In genomic region chr20:12614764-12615163, GRCh38 we compare ENCODE assay signal across 35 cellular contexts.
"Had no signal": no experiment of that assay in that cellular context is flagged by ENCODE, and none has a peak within 500 bp of the region (broad histone marks: within the 10 kb centered on the region; RNA-seq: fewer than 3 reads in every experiment).

No MANE protein-coding gene starts in this region.

- H3K9me3 ChIP-seq: MG63 had no signal

- DNase-seq: Karpas-422, Kasumi-1, KG1, MG63, NCI-H1048, NCI-H1092, NCI-H1092 treated with DMSO at 0.1 percent for 48 hours, NCI-H1105, NCI-H1105 treated with DMSO at 0.1 percent for 48 hours, NCI-H1417, NCI-H1417 treated with DMSO at 0.1 percent for 48 hours, NCI-H1436, NCI-H1436 treated with DMSO at 0.1 percent for 48 hours, NCI-H146, NCI-H1694, NCI-H1694 treated with DMSO at 0.1 percent for 48 hours, NCI-H187, NCI-H187 treated with DMSO at 0.1 percent for 48 hours, NCI-H1930, NCI-H2029, NCI-H2029 treated with DMSO at 0.1 percent for 48 hours, NCI-H2081, NCI-H2081 treated with DMSO at 0.1 percent for 48 hours, NCI-H2107, NCI-H2171, NCI-H2171 treated with DMSO at 0.1 percent for 48 hours, NCI-H2227 treated with DMSO at 0.1 percent for 48 hours, NCI-H226, NCI-H345, NCI-H446, NCI-H446 treated with DMSO at 0.1 percent for 48 hours, NCI-H510A, NCI-H510A treated with DMSO at 0.1 percent for 48 hours, NCI-H524, NCI-H524 treated with DMSO at 0.1 percent for 48 hours had no signal

- H3K27me3 ChIP-seq: MG63 had no signal

- H3K36me3 ChIP-seq: MG63 had no signal

- H3K4me3 ChIP-seq: MG63 had no signal
